In genomic region chr3:125350597-125350996, GRCh38 we compare ENCODE assay signal across 21 cellular contexts. TPM values are rescaled to one million over a fixed set of nuclear protein-coding genes. Genes with fewer than 3 reads are reported as not detected.
DNase-seq lines count a peak whose midpoint lies in the region; ATAC-seq, FAIRE-seq and TF ChIP-seq lines count a peak whose summit lies in the region.
"Had no signal": no experiment of that assay in that cellular context is flagged by ENCODE, and none has a peak within 500 bp of the region (broad histone marks: within the 10 kb centered on the region; RNA-seq: fewer than 3 reads in every experiment).

No MANE protein-coding gene starts in this region.

- peaks cover 84% of the 10 kb centered on the region for H3K4me1 Mint-ChIP-seq in CD4-positive, alpha-beta T cell (ENCODE audit: low read depth)
- H3K4me1 Mint-ChIP-seq in WTC11 (peaks cover 9% of the 10 kb centered on the region), type B pancreatic cell (ENCODE audit: unreplicated experiment) (no peaks in the 10 kb centered on the region)
- H3K4me1 Mint-ChIP-seq in naive thymus-derived CD8-positive, alpha-beta T cell = peaks cover 32 to 90% (median 67%) of the 10 kb centered on the region in 4 donors

- intact Hi-C loops in CD4-positive, alpha-beta T cell (cut with DNase I, micrococcal nuclease) = no loop called here

- no peak overlapping the region for H3K27ac Mint-ChIP-seq in CD4-positive, alpha-beta T cell
- H3K27ac Mint-ChIP-seq in WTC11 (peak overlapping the region; percentile 36; the same call in 1 of the 2 replicates), type B pancreatic cell (no peak overlapping the region)
- peak overlapping the region in 7 of 10 donors; percentile 8 to 79 (median 21) for H3K27ac Mint-ChIP-seq in naive thymus-derived CD8-positive, alpha-beta T cell

- H3K27me3 Mint-ChIP-seq in CD4-positive, alpha-beta T cell = no peaks in the 10 kb centered on the region
- H3K27me3 Mint-ChIP-seq in WTC11 (ENCODE audit: low read depth) (no peaks in the 10 kb centered on the region), type B pancreatic cell (no peaks in the 10 kb centered on the region)
- no peaks in the 10 kb centered on the region for H3K27me3 Mint-ChIP-seq in naive thymus-derived CD8-positive, alpha-beta T cell

- no peak for ATAC-seq in CD4-positive, alpha-beta T cell (ENCODE audit: poor library complexity)
- ATAC-seq in WTC11 = no peak
- ATAC-seq in naive thymus-derived CD8-positive, alpha-beta T cell = no peak
- ATAC-seq: activated CD4-positive, CD25-positive, alpha-beta regulatory T cell treated with anti-CD3 and anti-CD28 coated beads, Interleukin-2, amount 50 U/mL, for 24 hours; left lobe of liver; Panc1 had no signal

- peaks cover 9% of the 10 kb centered on the region for H3K9me3 ChIP-seq in CD4-positive, alpha-beta T cell (ENCODE audit: control insufficient read depth, low read length)
- H3K9me3 ChIP-seq: Caco-2, thoracic aorta had no signal

- TF ChIP-seq CTCF in CD4-positive, alpha-beta T cell (IDR thresholded peaks at IDR 0.05) = no peak
- TF ChIP-seq CTCF in WTC11 (IDR thresholded peaks at IDR 0.05) = no peak
- TF ChIP-seq CTCF in type B pancreatic cell (conservative IDR thresholded peaks at IDR 0.05) = no peak

- peak overlapping the region; percentile 5 for H3K4me3 Mint-ChIP-seq in CD4-positive, alpha-beta T cell
- H3K4me3 Mint-ChIP-seq in WTC11 (no peak overlapping the region), type B pancreatic cell (no peak overlapping the region)
- H3K4me3 Mint-ChIP-seq in naive thymus-derived CD8-positive, alpha-beta T cell = peak overlapping the region in 9 of 10 donors; percentile 8 to 35 (median 16)

- H3K27ac ChIP-seq in CD4-positive, alpha-beta T cell (ENCODE audit: low read depth, low read length) = no peak overlapping the region
- H3K27ac ChIP-seq: right atrium auricular region, thoracic aorta had no signal

- DNase-seq in CD4-positive, alpha-beta T cell = no peak
- no peak for DNase-seq in GM18507 (ENCODE audit: extremely low spot score, insufficient read length, low read depth)
- DNase-seq in WTC11 (ENCODE audit: low spot score) = no peak
- no peak for DNase-seq in naive thymus-derived CD8-positive, alpha-beta T cell
- no peak for DNase-seq in NCI-H1436 treated with DMSO at 0.1 percent for 48 hours (lab: John Stamatoyannopoulos, UW)
- DNase-seq in OCI-M2 (lab: John Stamatoyannopoulos, UW; ENCODE audit: unreplicated experiment) = no peak
- no peak for DNase-seq in type B pancreatic cell (ENCODE audit: extremely low spot score, unreplicated experiment)
- DNase-seq: activated gamma-delta T cell; Caco-2; cerebellar nuclear complex; effector memory CD4-positive, alpha-beta T cell; glutamatergic neuron; GOT3; NCI-H1436; NCI-H748 treated with DMSO at 0.1 percent for 48 hours had no signal

- FAIRE-seq in GM18507 (lab: Jason Lieb, UNC) = peak; percentile 18
- FAIRE-seq: astrocyte had no signal

- peaks cover 47% of the 10 kb centered on the region for H3K36me3 Mint-ChIP-seq in CD4-positive, alpha-beta T cell (ENCODE audit: low read depth)
- H3K36me3 Mint-ChIP-seq in WTC11 (peaks cover 17% of the 10 kb centered on the region), type B pancreatic cell (peaks cover 48% of the 10 kb centered on the region)
- H3K36me3 Mint-ChIP-seq in naive thymus-derived CD8-positive, alpha-beta T cell = peaks cover 9 to 24% (median 14%) of the 10 kb centered on the region in 3 donors

- POLR2A ChIA-PET in CD4-positive, alpha-beta T cell (lab: Charles Lee) = no interaction called here
- POLR2A ChIA-PET in WTC11 (lab: Charles Lee) = no interaction called here
- POLR2A ChIA-PET in naive thymus-derived CD8-positive, alpha-beta T cell (lab: Charles Lee) = no interaction called here

- CTCF ChIA-PET in CD4-positive, alpha-beta T cell (lab: Charles Lee) = no interaction called here
- CTCF ChIA-PET in WTC11 (lab: Charles Lee) = interaction anchor here (0.7 kb wide), 1 partner anchor 53 kb away, joined by 4 read pairs; no protein-coding TSS in a partner anchor

- peaks cover 7% of the 10 kb centered on the region for H3K9me3 Mint-ChIP-seq in CD4-positive, alpha-beta T cell
- H3K9me3 Mint-ChIP-seq in WTC11 = peaks cover 18% of the 10 kb centered on the region
- peaks cover 2 to 14% (median 10%) of the 10 kb centered on the region in 9 donors for H3K9me3 Mint-ChIP-seq in naive thymus-derived CD8-positive, alpha-beta T cell
- peaks cover 6% of the 10 kb centered on the region for H3K9me3 Mint-ChIP-seq in type B pancreatic cell

- no peaks in the 10 kb centered on the region for H3K27me3 ChIP-seq in CD4-positive, alpha-beta T cell (ENCODE audit: control insufficient read depth, insufficient read depth, low read length)
- H3K27me3 ChIP-seq: right atrium auricular region had no signal

TF ChIP-seq in WTC11, 78 proteins besides CTCF, POLR2A, EP300 and RAD21 (continues in another document):
- TF ChIP-seq ZSCAN18 (CRISPR knock-in tag; IDR thresholded peaks at IDR 0.05) = no peak
- TF ChIP-seq NR2C2 (CRISPR knock-in tag; IDR thresholded peaks at IDR 0.05) = no peak
- TF ChIP-seq E2F1 (CRISPR knock-in tag; IDR thresholded peaks at IDR 0.05) = no peak
- TF ChIP-seq HMGXB4 (CRISPR knock-in tag; IDR thresholded peaks at IDR 0.05) = no peak
- TF ChIP-seq ZNF416 (CRISPR knock-in tag; IDR thresholded peaks at IDR 0.05) = no peak
- no peak for TF ChIP-seq USF2 (CRISPR knock-in tag; IDR thresholded peaks at IDR 0.05)
- no peak for TF ChIP-seq PRRX2 (CRISPR knock-in tag; IDR thresholded peaks at IDR 0.05)
- no peak for TF ChIP-seq ATF3 (CRISPR knock-in tag; conservative IDR thresholded peaks at IDR 0.05)
- no peak for TF ChIP-seq SOX15 (CRISPR knock-in tag; IDR thresholded peaks at IDR 0.05)
- TF ChIP-seq CBFB (CRISPR knock-in tag; IDR thresholded peaks at IDR 0.05; ENCODE audit: low read depth) = no peak

RNA-seq across cellular contexts. Expression of gene ZNF148, which starts 24.5 kb away (rescaled TPM):
- 10 to 100 TPM; 30.9 to 34.0 TPM for total RNA-seq in CD4-positive, alpha-beta T cell
- total RNA-seq in WTC11 (2021) (19.4 to 20.0 TPM (median 19.7 TPM) in 3 replicates), type B pancreatic cell (ENCODE audit: low replicate concordance) (46.4 and 47.3 TPM in 2 replicates)
- 10 to 100 TPM; 62.5 to 67.1 TPM for total RNA-seq in naive thymus-derived CD8-positive, alpha-beta T cell
- polyA plus RNA-seq in naive thymus-derived CD8-positive, alpha-beta T cell = 100 to 1,000 TPM in 1 of 3 donors, 10 to 100 TPM in 2; 80.7 to 100 (median 85.9) TPM

Comparison
In these comparisons a context has a peak if more than half of its experiments do, and no peak if none do; other contexts are left out.
1. H3K27ac Mint-ChIP-seq: peak in WTC11 (single experiment) and naive thymus-derived CD8-positive, alpha-beta T cell (7 of 10); none in CD4-positive, alpha-beta T cell (single experiment) and type B pancreatic cell (single experiment).
2. H3K4me3 Mint-ChIP-seq: peak in CD4-positive, alpha-beta T cell (single experiment) and naive thymus-derived CD8-positive, alpha-beta T cell (9 of 10); none in WTC11 (single experiment) and type B pancreatic cell (single experiment).